8 cellular contexts compared by ENCODE assay signal in the genomic region with DNA sequence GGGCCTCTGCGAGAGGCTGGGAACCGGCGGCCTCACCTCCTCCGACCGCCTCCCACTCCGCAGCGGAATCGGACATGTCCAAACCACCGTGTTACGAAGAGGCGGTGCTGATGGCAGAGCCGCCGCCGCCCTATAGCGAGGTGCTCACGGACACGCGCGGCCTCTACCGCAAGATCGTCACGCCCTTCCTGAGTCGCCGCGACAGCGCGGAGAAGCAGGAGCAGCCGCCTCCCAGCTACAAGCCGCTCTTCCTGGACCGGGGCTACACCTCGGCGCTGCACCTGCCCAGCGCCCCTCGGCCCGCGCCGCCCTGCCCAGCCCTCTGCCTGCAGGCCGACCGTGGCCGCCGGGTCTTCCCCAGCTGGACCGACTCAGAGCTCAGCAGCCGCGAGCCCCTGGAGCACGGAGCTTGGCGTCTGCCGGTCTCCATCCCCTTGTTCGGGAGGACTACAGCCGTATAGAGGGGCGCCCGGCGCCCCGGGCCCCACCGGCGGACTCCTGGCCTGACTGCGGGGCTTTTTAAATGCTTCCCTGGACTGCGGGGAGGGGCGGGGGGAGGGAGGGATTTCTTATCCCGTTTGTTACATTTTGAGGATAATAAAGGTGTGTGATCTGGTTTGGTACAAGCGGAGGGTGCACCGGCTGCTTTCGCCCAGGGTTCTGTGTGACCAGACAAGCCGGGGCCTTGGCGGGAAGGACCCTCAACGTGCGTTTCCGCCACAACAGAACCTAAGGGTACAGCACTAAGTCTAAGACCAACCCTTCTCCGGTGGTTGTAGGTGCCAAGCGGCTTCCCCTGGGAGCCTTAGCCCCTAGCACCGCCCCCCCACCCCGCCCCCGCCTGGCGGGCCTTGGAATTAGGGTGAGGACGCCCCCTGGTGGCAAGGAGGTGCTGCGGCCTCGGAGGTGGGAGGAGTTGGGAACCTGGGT. TPM values are rescaled to one million over a fixed set of nuclear protein-coding genes. Genes with fewer than 3 reads are reported as not detected.
DNase-seq lines count a peak whose midpoint lies in the region; ATAC-seq, FAIRE-seq and TF ChIP-seq lines count a peak whose summit lies in the region.

No MANE protein-coding gene starts in this region.

- no peak for TF ChIP-seq EP300 in A549 (IDR thresholded peaks at IDR 0.05)

- no peaks in the 10 kb centered on the region for H3K36me3 ChIP-seq in kidney (ENCODE audit: control insufficient read depth in 1 of 2, insufficient read depth in 2 of 2, low read length in 2 of 2)

- TF ChIP-seq RAD21 in A549 (conservative IDR thresholded peaks at IDR 0.05 in 1 of 2, IDR thresholded peaks at IDR 0.05 in 1 of 2): peak; percentile 52 to 61

- CTCF ChIA-PET in A549 (lab: Yijun Ruan, JAX): interaction anchor here (0.6 to 25.5 kb wide), 24 partner anchors 14 to 1094 kb away, joined by 3 to 871 read pairs (median 5); a partner anchor contains a TSS

- peak; percentile 26 to 67 for ATAC-seq in A549
- ATAC-seq in HG03103 (IDR thresholded peaks at IDR 0.05; ENCODE audit: low read depth, unreplicated experiment): peak; percentile 4

- intact Hi-C loops in kidney (cut with DNase I): no loop called here

- TF ChIP-seq CTCF in A549 (IDR thresholded peaks at IDR 0.05) (peak; percentile 96), kidney (IDR thresholded peaks at IDR 0.05; ENCODE audit: borderline replicate concordance, extremely low read depth, insufficient read depth) (peak; percentile 91)

- H3K27ac ChIP-seq in A549 (peak overlapping the region; percentile 71 to 86), kidney (ENCODE audit: low read depth in 2 of 2, low read length in 2 of 2) (peak overlapping the region; percentile 43 to 72)

- peak overlapping the region; percentile 61 for H3K4me3 ChIP-seq in A549
- peak overlapping the region; percentile 59 to 76 for H3K4me3 ChIP-seq in kidney (ENCODE audit: low read length in 2 of 2)

- H3K9ac ChIP-seq in kidney (ENCODE audit: low read length in 2 of 2): peak overlapping the region in 1 of 2 donors; percentile 34

- peak; percentile 94 to 96 for DNase-seq in A549 (ENCODE audit: low read depth in 1 of 2, low spot score in 1 of 2)
- DNase-seq in NCI-H2227 treated with DMSO at 0.1 percent for 48 hours (lab: John Stamatoyannopoulos, UW): peak; percentile 28
- peak; percentile 84 to 98 (median 96) for DNase-seq in activated CD4-positive, CD25-positive, alpha-beta regulatory T cell (lab: John Stamatoyannopoulos, UW)
- peak; percentile 81 for DNase-seq in central memory CD4-positive, alpha-beta T cell
- peak; percentile 97 for DNase-seq in kidney
- DNase-seq in stimulated activated CD4-positive, alpha-beta T cell treated with anti-CD3 and anti-CD28 coated beads, Interleukin-15, amount 100 ng/mL, for 24 hours: peak; percentile 98

- H3K9me3 ChIP-seq in A549 (no peaks in the 10 kb centered on the region), kidney (ENCODE audit: control insufficient read depth in 1 of 2, low read length in 2 of 2) (no peaks in the 10 kb centered on the region)

- FAIRE-seq in A549 (lab: Jason Lieb, UNC) (no peak), kidney (lab: Jason Lieb, UNC) (no peak)

- WGBS in A549 (ENCODE audit: missing lambda C conversion rate): 2% methylated on average over 32 of the region's 76 CpGs

- no peak; the same call in 1 of the 2 replicates for TF ChIP-seq POLR2A in A549 (IDR thresholded peaks at IDR 0.05; ENCODE audit: low read length)
- TF ChIP-seq POLR2A in GM18526 (IDR thresholded peaks at IDR 0.05; ENCODE audit: extremely low read depth, insufficient read length): peak; percentile 40

- POLR2A ChIA-PET in A549 (lab: Yijun Ruan, JAX): interaction anchor here (1.1 to 4.0 kb wide), 4 partner anchors 29 to 53 kb away, joined by 4 to 35 read pairs (median 6); a partner anchor contains a TSS

- H3K4me2 ChIP-seq in A549: peak overlapping the region; percentile 96

- H3K4me1 ChIP-seq in A549 (peaks cover 10% of the 10 kb centered on the region), kidney (ENCODE audit: control insufficient read depth in 1 of 2, insufficient read depth in 1 of 2, low read depth in 1 of 2, low read length in 2 of 2) (peaks cover 0 to 13% of the 10 kb centered on the region in 2 donors)

TF ChIP-seq in A549, 52 proteins besides CTCF, POLR2A, EP300 and RAD21 (continues in another document):
- no peak for TF ChIP-seq SREBF2 (IDR thresholded peaks at IDR 0.05)
- TF ChIP-seq KDM5A (IDR thresholded peaks at IDR 0.05): no peak
- TF ChIP-seq JUN (IDR thresholded peaks at IDR 0.05): peak; percentile 41 to 44; a peak in 3 of 5 replicates
- TF ChIP-seq MAFK (IDR thresholded peaks at IDR 0.05; ENCODE audit: partially characterized antibody): no peak
- no peak for TF ChIP-seq BHLHE40 (IDR thresholded peaks at IDR 0.05; ENCODE audit: low read depth, low read length)
- no peak for TF ChIP-seq EHMT2 (IDR thresholded peaks at IDR 0.05; ENCODE audit: low read depth)
- TF ChIP-seq SMC3 (IDR thresholded peaks at IDR 0.05): peak; percentile 74
- TF ChIP-seq, protein P1, sequence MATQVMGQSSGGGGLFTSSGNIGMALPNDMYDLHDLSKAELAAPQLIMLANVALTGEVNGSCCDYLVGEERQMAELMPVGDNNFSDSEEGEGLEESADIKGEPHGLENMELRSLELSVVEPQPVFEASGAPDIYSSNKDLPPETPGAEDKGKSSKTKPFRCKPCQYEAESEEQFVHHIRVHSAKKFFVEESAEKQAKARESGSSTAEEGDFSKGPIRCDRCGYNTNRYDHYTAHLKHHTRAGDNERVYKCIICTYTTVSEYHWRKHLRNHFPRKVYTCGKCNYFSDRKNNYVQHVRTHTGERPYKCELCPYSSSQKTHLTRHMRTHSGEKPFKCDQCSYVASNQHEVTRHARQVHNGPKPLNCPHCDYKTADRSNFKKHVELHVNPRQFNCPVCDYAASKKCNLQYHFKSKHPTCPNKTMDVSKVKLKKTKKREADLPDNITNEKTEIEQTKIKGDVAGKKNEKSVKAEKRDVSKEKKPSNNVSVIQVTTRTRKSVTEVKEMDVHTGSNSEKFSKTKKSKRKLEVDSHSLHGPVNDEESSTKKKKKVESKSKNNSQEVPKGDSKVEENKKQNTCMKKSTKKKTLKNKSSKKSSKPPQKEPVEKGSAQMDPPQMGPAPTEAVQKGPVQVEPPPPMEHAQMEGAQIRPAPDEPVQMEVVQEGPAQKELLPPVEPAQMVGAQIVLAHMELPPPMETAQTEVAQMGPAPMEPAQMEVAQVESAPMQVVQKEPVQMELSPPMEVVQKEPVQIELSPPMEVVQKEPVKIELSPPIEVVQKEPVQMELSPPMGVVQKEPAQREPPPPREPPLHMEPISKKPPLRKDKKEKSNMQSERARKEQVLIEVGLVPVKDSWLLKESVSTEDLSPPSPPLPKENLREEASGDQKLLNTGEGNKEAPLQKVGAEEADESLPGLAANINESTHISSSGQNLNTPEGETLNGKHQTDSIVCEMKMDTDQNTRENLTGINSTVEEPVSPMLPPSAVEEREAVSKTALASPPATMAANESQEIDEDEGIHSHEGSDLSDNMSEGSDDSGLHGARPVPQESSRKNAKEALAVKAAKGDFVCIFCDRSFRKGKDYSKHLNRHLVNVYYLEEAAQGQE (IDR thresholded peaks at IDR 0.05): no peak
- TF ChIP-seq ZFP36 (IDR thresholded peaks at IDR 0.05; ENCODE audit: borderline replicate concordance, partially characterized antibody): no peak
- no peak for TF ChIP-seq GATA3 (IDR thresholded peaks at IDR 0.05; ENCODE audit: borderline replicate concordance)
- 0 out of 2 replicates have a peak, but pooled peaks have one; percentile 33 for TF ChIP-seq POLR2AphosphoS2 (conservative IDR thresholded peaks at IDR 0.05; ENCODE audit: low read length)
- TF ChIP-seq FOXS1 (CRISPR knock-in tag; IDR thresholded peaks at IDR 0.05): no peak

RNA-seq across cellular contexts. Expression of a gene that starts 9.3 kb away (rescaled TPM):
- 1.8 and 2.2 TPM in 2 replicates for polyA plus RNA-seq in A549 (2011; rRNA removed)
- 25.9 and 43.4 TPM in 2 replicates for polyA plus RNA-seq in A549 (2012; cell fraction: cytosol; rRNA removed)
- polyA plus RNA-seq in A549 (2012; cell fraction: nucleus; rRNA removed): 39.8 and 85.8 TPM in 2 replicates
- 11.0 to 12.1 TPM (median 11.2 TPM) in 3 replicates for polyA plus RNA-seq in A549 (2017; fragmentation: RNase III; extraction: RNeasy Plus Mini Kit Qiagen cat#74134 plus additional on column Dnase treatment)
- polyA minus RNA-seq in A549 (2011; rRNA and poly(A)+ RNA removed): 0.58 and 0.95 TPM in 2 replicates
- 5.5 TPM for total RNA-seq in kidney
- 1.6 TPM for polyA plus RNA-seq in kidney (ENCODE audit: insufficient read depth, low read depth, low replicate concordance)

RNA-seq across cellular contexts. Expression of a gene that starts 17.5 kb away (rescaled TPM):
- polyA plus RNA-seq in A549 (2011; rRNA removed): 32.6 and 47.7 TPM in 2 replicates
- 33.1 and 34.4 TPM in 2 replicates for polyA plus RNA-seq in A549 (2012; cell fraction: cytosol; rRNA removed)
- 374 and 488 TPM in 2 replicates for polyA plus RNA-seq in A549 (2012; cell fraction: nucleus; rRNA removed)
- polyA plus RNA-seq in A549 (2017; fragmentation: RNase III; extraction: RNeasy Plus Mini Kit Qiagen cat#74134 plus additional on column Dnase treatment): 92.4 to 118 TPM (median 107 TPM) in 3 replicates
- 50.2 and 52.4 TPM in 2 replicates for polyA minus RNA-seq in A549 (2011; rRNA and poly(A)+ RNA removed)
- 64.2 TPM for total RNA-seq in kidney
- polyA plus RNA-seq in kidney (ENCODE audit: insufficient read depth, low read depth, low replicate concordance): 56.5 TPM

RNA-seq across cellular contexts. Expression of a gene that starts 29.4 kb away (rescaled TPM):
- polyA plus RNA-seq in A549 (2011; rRNA removed) (16.5 and 20.1 TPM in 2 replicates), A549 (2017; fragmentation: RNase III; extraction: RNeasy Plus Mini Kit Qiagen cat#74134 plus additional on column Dnase treatment) (26.3 to 28.8 TPM (median 26.8 TPM) in 3 replicates), kidney (ENCODE audit: insufficient read depth, low read depth, low replicate concordance) (9.6 TPM)
- polyA plus RNA-seq in A549 (2012; cell fraction: cytosol; rRNA removed): 37.0 and 37.1 TPM in 2 replicates
- polyA plus RNA-seq in A549 (2012; cell fraction: nucleus; rRNA removed): 34.5 and 40.9 TPM in 2 replicates
- 21.1 and 30.2 TPM in 2 replicates for polyA minus RNA-seq in A549 (2011; rRNA and poly(A)+ RNA removed)
- total RNA-seq in kidney: 37.8 TPM

RNA-seq across cellular contexts. Expression of a gene that starts 41.5 kb away (rescaled TPM):
- polyA plus RNA-seq in A549 (2011; rRNA removed): 26.1 and 30.7 TPM in 2 replicates
- 91.5 and 139 TPM in 2 replicates for polyA plus RNA-seq in A549 (2012; cell fraction: cytosol; rRNA removed)
- 252 and 329 TPM in 2 replicates for polyA plus RNA-seq in A549 (2012; cell fraction: nucleus; rRNA removed)
- polyA plus RNA-seq in A549 (2017; fragmentation: RNase III; extraction: RNeasy Plus Mini Kit Qiagen cat#74134 plus additional on column Dnase treatment): 120 to 141 TPM (median 124 TPM) in 3 replicates
- polyA minus RNA-seq in A549 (2011; rRNA and poly(A)+ RNA removed): 22.0 and 27.9 TPM in 2 replicates
- total RNA-seq in kidney: 89.7 TPM
- polyA plus RNA-seq in kidney (ENCODE audit: insufficient read depth, low read depth, low replicate concordance): 46.4 TPM

RNA-seq across cellular contexts. Expression of a gene that starts 46.6 kb away (rescaled TPM):
- polyA plus RNA-seq in A549 (2011; rRNA removed) (5.3 TPM in 2 replicates), A549 (2017; fragmentation: RNase III; extraction: RNeasy Plus Mini Kit Qiagen cat#74134 plus additional on column Dnase treatment) (14.3 to 15.5 TPM (median 14.5 TPM) in 3 replicates), kidney (ENCODE audit: insufficient read depth, low read depth, low replicate concordance) (3.1 TPM)
- 18.4 and 25.5 TPM in 2 replicates for polyA plus RNA-seq in A549 (2012; cell fraction: cytosol; rRNA removed)
- 16.0 and 36.1 TPM in 2 replicates for polyA plus RNA-seq in A549 (2012; cell fraction: nucleus; rRNA removed)
- polyA minus RNA-seq in A549 (2011; rRNA and poly(A)+ RNA removed): 2.2 and 2.8 TPM in 2 replicates
- 4.2 TPM for total RNA-seq in kidney

Comparison
In these comparisons a context has a peak if more than half of its experiments do, and no peak if none do; other contexts are left out.
1. Peak in every context shown above with its lines: DNase-seq, ATAC-seq, H3K4me3 ChIP-seq and H3K27ac ChIP-seq.
2. DNase-seq: peak in every context shown above with its lines; median percentile 98 in stimulated activated CD4-positive, alpha-beta T cell treated with anti-CD3 and anti-CD28 coated beads, Interleukin-15, amount 100 ng/mL, for 24 hours; 97 in kidney; 96 in activated CD4-positive, CD25-positive, alpha-beta regulatory T cell; 95 in A549; 81 in central memory CD4-positive, alpha-beta T cell; 28 in NCI-H2227 treated with DMSO at 0.1 percent for 48 hours.